ENCODE assay signal across 24 cellular contexts in genomic region chr5:168882283-168882682, GRCh38.
"Had no signal": no experiment of that assay in that cellular context is flagged by ENCODE, and none has a peak within 500 bp of the region (broad histone marks: within the 10 kb centered on the region; RNA-seq: fewer than 3 reads in every experiment).

No MANE protein-coding gene starts in this region.

- H3K4me1 ChIP-seq: breast epithelium had no signal

- H3K27ac ChIP-seq: breast epithelium had no signal

- DNase-seq: activated CD4-positive, alpha-beta T cell treated with anti-CD3 and anti-CD28 coated beads for 48 hours; activated CD4-positive, alpha-beta T cell treated with anti-CD3 and anti-CD28 coated beads, Interleukin-2, amount 50 U/mL, for 4 hours; activated CD4-positive, CD25-positive, alpha-beta regulatory T cell treated with anti-CD3 and anti-CD28 coated beads, Interleukin-2, amount 50 U/mL, for 72 hours; activated CD8-positive, alpha-beta memory T cell treated with anti-CD3 and anti-CD28 coated beads, Interleukin-2, amount 50 U/mL, for 48 hours; activated CD8-positive, alpha-beta T cell treated with anti-CD3 and anti-CD28 coated beads, Interleukin-2, amount 10 ng/mL, durations not matched to agents 7 days and 5 days; activated effector memory CD4-positive, alpha-beta T cell treated with Interleukin-2 at 50 U/mL for 16 hours; activated naive CD4-positive, alpha-beta T cell; activated T-cell treated with anti-CD3 and anti-CD28 coated beads, Interleukin-2, amount 50 U/mL, for 24 hours; aorta; Kasumi-1; NCI-H1105 treated with DMSO at 0.1 percent for 48 hours; NCI-H1436 treated with DMSO at 0.1 percent for 48 hours; NCI-H2081; NCI-H345; NCI-H510A; NCI-H69; NK-92 treated with Interleukin-12 subunit alpha and Interleukin-12 subunit beta, amount 100 ng/mL, for 24 hours; OCI-M1; T-helper 17 cell; T-helper 9 cell had no signal

- ATAC-seq: activated CD8-positive, alpha-beta T cell treated with anti-CD3 and anti-CD28 coated beads, Interleukin-2, amount 10 ng/mL, durations not matched to agents 7 days and 5 days; Panc1; Right ventricle myocardium inferior; T-helper 17 cell had no signal

- H3K9me3 ChIP-seq: breast epithelium had no signal

- H3K27me3 ChIP-seq: breast epithelium had no signal

- H3K4me3 ChIP-seq: breast epithelium, K562 had no signal

- H3K36me3 ChIP-seq: breast epithelium had no signal
